In genomic region chr1:214438530-214438929, GRCh38 we compare ENCODE assay signal across 11 cellular contexts.
DNase-seq lines count a peak whose midpoint lies in the region; ATAC-seq and TF ChIP-seq lines count a peak whose summit lies in the region.
"Had no signal": no experiment of that assay in that cellular context is flagged by ENCODE, and none has a peak within 500 bp of the region (broad histone marks: within the 10 kb centered on the region; RNA-seq: fewer than 3 reads in every experiment).

No MANE protein-coding gene starts in this region.

- TF ChIP-seq CTCF in psoas muscle (IDR thresholded peaks at IDR 0.05), result no peak

- peaks cover 9% of the 10 kb centered on the region for H3K9me3 Mint-ChIP-seq in activated CD4-positive, alpha-beta T cell treated with anti-CD3 and anti-CD28 coated beads, Interleukin-2, amount 10 ng/mL, durations not matched to agents 7 days and 5 days
- peaks cover 11% of the 10 kb centered on the region for H3K9me3 Mint-ChIP-seq in activated T-helper 2 cell treated with anti-CD3 and anti-CD28 coated beads, Interferon-gamma antibody, Interleukin-2, Interleukin-4, amounts not matched to agents 10 μg/mL and 5 μg/mL and 100 μg/mL, durations not matched to agents 14 hours and 24 hours and 36 hours

- H3K36me3 Mint-ChIP-seq in activated CD4-positive, alpha-beta T cell treated with anti-CD3 and anti-CD28 coated beads, Interleukin-2, amount 10 ng/mL, durations not matched to agents 7 days and 5 days (ENCODE audit: low read depth), result peaks cover 5% of the 10 kb centered on the region
- H3K36me3 Mint-ChIP-seq in activated T-helper 2 cell treated with anti-CD3 and anti-CD28 coated beads, Interferon-gamma antibody, Interleukin-2, Interleukin-4, amounts not matched to agents 10 μg/mL and 5 μg/mL and 100 μg/mL, durations not matched to agents 14 hours and 24 hours and 36 hours (ENCODE audit: low read depth), result peaks cover 39% of the 10 kb centered on the region

- H3K27ac ChIP-seq in psoas muscle, result peak overlapping the region; percentile 91

- no peaks in the 10 kb centered on the region for H3K36me3 ChIP-seq in psoas muscle (ENCODE audit: insufficient read depth in 1 of 2, low read depth in 1 of 2)

- no peaks in the 10 kb centered on the region for H3K27me3 Mint-ChIP-seq in activated CD4-positive, alpha-beta T cell treated with anti-CD3 and anti-CD28 coated beads, Interleukin-2, amount 10 ng/mL, durations not matched to agents 7 days and 5 days
- H3K27me3 Mint-ChIP-seq in activated T-helper 2 cell treated with anti-CD3 and anti-CD28 coated beads, Interferon-gamma antibody, Interleukin-2, Interleukin-4, amounts not matched to agents 10 μg/mL and 5 μg/mL and 100 μg/mL, durations not matched to agents 14 hours and 24 hours and 36 hours (ENCODE audit: low read depth), result no peaks in the 10 kb centered on the region

- no peaks in the 10 kb centered on the region for H3K9me3 ChIP-seq in psoas muscle

- no peak for DNase-seq in activated CD4-positive, alpha-beta T cell treated with anti-CD3 and anti-CD28 coated beads, Interleukin-2, amount 10 ng/mL, durations not matched to agents 7 days and 5 days
- DNase-seq in activated CD4-positive, alpha-beta T cell treated with anti-CD3 and anti-CD28 coated beads for 4 hours, result no peak
- no peak for DNase-seq in activated T-helper 2 cell treated with anti-CD3 and anti-CD28 coated beads, Interferon-gamma antibody, Interleukin-2, Interleukin-4, amounts not matched to agents 10 μg/mL and 5 μg/mL and 100 μg/mL, durations not matched to agents 14 hours and 24 hours and 36 hours (ENCODE audit: low spot score)
- DNase-seq in psoas muscle, result no peak
- no peak for DNase-seq in NCI-H2227 treated with DMSO at 0.1 percent for 48 hours (lab: John Stamatoyannopoulos, UW)
- DNase-seq in EL, result no peak
- no peak for DNase-seq in stimulated activated CD4-positive, alpha-beta T cell treated with anti-CD3 and anti-CD28 coated beads, Interleukin-2, amount 100 ng/mL, for 48 hours
- DNase-seq: cortex of kidney, head of caudate nucleus had no signal

- peak overlapping the region; percentile 63 for H3K4me3 Mint-ChIP-seq in activated CD4-positive, alpha-beta T cell treated with anti-CD3 and anti-CD28 coated beads, Interleukin-2, amount 10 ng/mL, durations not matched to agents 7 days and 5 days
- peak overlapping the region; percentile 58 for H3K4me3 Mint-ChIP-seq in activated T-helper 2 cell treated with anti-CD3 and anti-CD28 coated beads, Interferon-gamma antibody, Interleukin-2, Interleukin-4, amounts not matched to agents 10 μg/mL and 5 μg/mL and 100 μg/mL, durations not matched to agents 14 hours and 24 hours and 36 hours (ENCODE audit: low read depth)

- CTCF ChIA-PET in activated CD4-positive, alpha-beta T cell treated with anti-CD3 and anti-CD28 coated beads, Interleukin-2, amount 10 ng/mL, durations not matched to agents 7 days and 5 days (lab: Charles Lee), result interaction anchor here (1.2 to 3.3 kb wide), 8 partner anchors 8 to 164 kb away, joined by 3 to 13 read pairs (median 4); partner anchors contain the start of genes CENPF and PTPN14

- peaks cover 46% of the 10 kb centered on the region for H3K4me1 ChIP-seq in psoas muscle

- H3K4me3 ChIP-seq in psoas muscle, result peak overlapping the region; percentile 20
- H3K4me3 ChIP-seq: skin epidermis had no signal

- peak overlapping the region; percentile 87 for H3K27ac Mint-ChIP-seq in activated CD4-positive, alpha-beta T cell treated with anti-CD3 and anti-CD28 coated beads, Interleukin-2, amount 10 ng/mL, durations not matched to agents 7 days and 5 days
- H3K27ac Mint-ChIP-seq in activated T-helper 2 cell treated with anti-CD3 and anti-CD28 coated beads, Interferon-gamma antibody, Interleukin-2, Interleukin-4, amounts not matched to agents 10 μg/mL and 5 μg/mL and 100 μg/mL, durations not matched to agents 14 hours and 24 hours and 36 hours, result peak overlapping the region; percentile 93

- intact Hi-C loops in activated T-helper 2 cell treated with anti-CD3 and anti-CD28 coated beads, Interferon-gamma antibody, Interleukin-2, Interleukin-4, amounts not matched to agents 10 μg/mL and 5 μg/mL and 100 μg/mL, durations not matched to agents 14 hours and 24 hours and 36 hours (cut with micrococcal nuclease), result loop anchor here (1.0 to 5.0 kb wide), 5 partner anchors 8 to 156 kb away; partner anchors contain the start of gene SMYD2
- intact Hi-C loops in psoas muscle (cut with DNase I), result loop anchor here in 1 of 2 donors (5.0 kb wide), 1 partner anchor 114 kb away; the partner anchor contains the start of gene PTPN14

- 80 to 93% (median 80%) methylated on average over 2 of the region's 2 CpGs for WGBS in psoas muscle, 3 donors

- H3K27me3 ChIP-seq in psoas muscle (ENCODE audit: insufficient read depth in 3 of 3, low read length in 2 of 3), result no peaks in the 10 kb centered on the region

- peaks cover 49% of the 10 kb centered on the region for H3K4me1 Mint-ChIP-seq in activated CD4-positive, alpha-beta T cell treated with anti-CD3 and anti-CD28 coated beads, Interleukin-2, amount 10 ng/mL, durations not matched to agents 7 days and 5 days
- H3K4me1 Mint-ChIP-seq in activated T-helper 2 cell treated with anti-CD3 and anti-CD28 coated beads, Interferon-gamma antibody, Interleukin-2, Interleukin-4, amounts not matched to agents 10 μg/mL and 5 μg/mL and 100 μg/mL, durations not matched to agents 14 hours and 24 hours and 36 hours (ENCODE audit: low read depth), result peaks cover 66% of the 10 kb centered on the region

- peak; percentile 36 for ATAC-seq in HG03095 (IDR thresholded peaks at IDR 0.05; ENCODE audit: unreplicated experiment)
- ATAC-seq in psoas muscle, result peak; percentile 31 to 59 (median 36)

- POLR2A ChIA-PET in activated CD4-positive, alpha-beta T cell treated with anti-CD3 and anti-CD28 coated beads, Interleukin-2, amount 10 ng/mL, durations not matched to agents 7 days and 5 days (lab: Charles Lee), result no interaction called here
